8 cellular contexts compared by ENCODE assay signal in genomic region chr11:6655020-6655789, GRCh38. TPM values are rescaled to one million over a fixed set of nuclear protein-coding genes. Genes with fewer than 3 reads are reported as not detected.
DNase-seq lines count a peak whose midpoint lies in the region; ATAC-seq, FAIRE-seq and TF ChIP-seq lines count a peak whose summit lies in the region.

No MANE protein-coding gene starts in this region.

- H3K4me3 Mint-ChIP-seq in naive thymus-derived CD4-positive, alpha-beta T cell: no peak overlapping the region

- intact Hi-C loops in naive thymus-derived CD4-positive, alpha-beta T cell (cut with micrococcal nuclease): loop anchor here in 1 of 2 donors (1.0 to 2.0 kb wide), 3 partner anchors 8 to 36 kb away; partner anchors contain the start of genes MRPL17 and TPP1

- 3% methylated on average over 80 to 82 of the region's 84 CpGs for WGBS in ectodermal cell, 2 experiments

- FAIRE-seq in urothelium cell line (lab: Jason Lieb, UNC): no peak

- POLR2A ChIA-PET in naive thymus-derived CD4-positive, alpha-beta T cell (lab: Charles Lee): interaction anchor here (0.6 to 2.4 kb wide), 8 partner anchors 8 to 51 kb away, joined by 3 to 10 read pairs (median 6); partner anchors contain the start of gene TPP1

- peak; percentile 60 for ATAC-seq in naive thymus-derived CD4-positive, alpha-beta T cell
- no peak for ATAC-seq in GM21825 (IDR thresholded peaks at IDR 0.05; ENCODE audit: unreplicated experiment)

- peaks cover 0 to 3% (median 0%) of the 10 kb centered on the region in 5 donors for H3K36me3 Mint-ChIP-seq in naive thymus-derived CD4-positive, alpha-beta T cell

- H3K9ac ChIP-seq in NT2/D1 (ENCODE audit: insufficient read length, low read depth): peak overlapping the region; percentile 71

- no peak for TF ChIP-seq CTCF in AG09309 (IDR thresholded peaks at IDR 0.05; ENCODE audit: control insufficient read depth, insufficient read depth, low read depth, low read length, missing control alignments)

- CTCF ChIA-PET in naive thymus-derived CD4-positive, alpha-beta T cell (lab: Charles Lee): interaction anchor here (0.7 kb wide), 1 partner anchor 174 kb away, joined by 3 read pairs; the partner anchor contains the start of gene ARFIP2

- H3K27me3 ChIP-seq in NT2/D1 (ENCODE audit: insufficient read depth, insufficient read length) (peaks cover 40% of the 10 kb centered on the region), ectodermal cell (ENCODE audit: control insufficient read depth, insufficient read depth, low read length, poor library complexity, severe bottlenecking) (peaks cover 37% of the 10 kb centered on the region)
- H3K27me3 ChIP-seq in naive thymus-derived CD4-positive, alpha-beta T cell (ENCODE audit: control insufficient read depth in 2 of 2, insufficient read depth in 2 of 2, low read length in 2 of 2): no peaks in the 10 kb centered on the region

- H3K9me3 ChIP-seq in NT2/D1 (ENCODE audit: insufficient read depth, low read length) (no peaks in the 10 kb centered on the region), ectodermal cell (ENCODE audit: control insufficient read depth, low read length) (no peaks in the 10 kb centered on the region)
- no peaks in the 10 kb centered on the region for H3K9me3 ChIP-seq in naive thymus-derived CD4-positive, alpha-beta T cell (ENCODE audit: control insufficient read depth in 2 of 3, low read length in 3 of 3)

- no peaks in the 10 kb centered on the region for H3K9me3 Mint-ChIP-seq in naive thymus-derived CD4-positive, alpha-beta T cell

- H3K4me3 ChIP-seq in AG09309 (ENCODE audit: control insufficient read depth, low read depth, low read length): peak overlapping the region; percentile 40
- peak overlapping the region; percentile 55 for H3K4me3 ChIP-seq in NT2/D1 (ENCODE audit: insufficient read length, low read depth)
- H3K4me3 ChIP-seq in ectodermal cell (ENCODE audit: insufficient read depth, low read depth, low read length): peak overlapping the region; percentile 28
- H3K4me3 ChIP-seq in naive thymus-derived CD4-positive, alpha-beta T cell (ENCODE audit: low read length): peak overlapping the region; percentile 52

- H3K27ac Mint-ChIP-seq in naive thymus-derived CD4-positive, alpha-beta T cell: no peak overlapping the region

- peaks cover 0 to 16% (median 0%) of the 10 kb centered on the region in 5 donors for H3K27me3 Mint-ChIP-seq in naive thymus-derived CD4-positive, alpha-beta T cell

- no peak overlapping the region for H3K27ac ChIP-seq in ectodermal cell (ENCODE audit: insufficient read depth, low read depth, low read length, poor library complexity, severe bottlenecking)
- H3K27ac ChIP-seq in naive thymus-derived CD4-positive, alpha-beta T cell (ENCODE audit: low read depth, low read length): peak overlapping the region; percentile 66

- peaks cover 5% of the 10 kb centered on the region for H3K4me1 ChIP-seq in NT2/D1 (ENCODE audit: insufficient read depth, insufficient read length)
- H3K4me1 ChIP-seq in ectodermal cell (ENCODE audit: control insufficient read depth, insufficient read depth, low read length): peaks cover 13% of the 10 kb centered on the region
- peaks cover 0 to 26% of the 10 kb centered on the region in 2 donors for H3K4me1 ChIP-seq in naive thymus-derived CD4-positive, alpha-beta T cell (ENCODE audit: control insufficient read depth in 2 of 2, insufficient read depth in 2 of 2, low read length in 2 of 2)

- H3K36me3 ChIP-seq in NT2/D1 (ENCODE audit: insufficient read depth, insufficient read length, low read length) (no peaks in the 10 kb centered on the region), ectodermal cell (ENCODE audit: control insufficient read depth, insufficient read depth, low read length) (no peaks in the 10 kb centered on the region)
- H3K36me3 ChIP-seq in naive thymus-derived CD4-positive, alpha-beta T cell (ENCODE audit: control insufficient read depth in 2 of 3, insufficient read depth in 3 of 3, low read length in 3 of 3): no peaks in the 10 kb centered on the region

- H3K4me1 Mint-ChIP-seq in naive thymus-derived CD4-positive, alpha-beta T cell: peaks cover 5 to 11% (median 7%) of the 10 kb centered on the region in 7 donors

- DNase-seq in AG09309 (ENCODE audit: low read depth) (no peak), NT2/D1 (ENCODE audit: low read depth, low spot score) (no peak), urothelium cell line (ENCODE audit: low spot score) (peak; percentile 40), NCI-H2081 treated with DMSO at 0.1 percent for 48 hours (lab: John Stamatoyannopoulos, UW) (no peak)
- peak in 7 of 9 donors; percentile 15 to 50 (median 34) for DNase-seq in naive thymus-derived CD4-positive, alpha-beta T cell
- no peak for DNase-seq in activated CD4-positive, CD25-positive, alpha-beta regulatory T cell (lab: John Stamatoyannopoulos, UW)

RNA-seq across cellular contexts. Expression of gene DCHS1, which starts 0.4 kb away (rescaled TPM):
- polyA plus RNA-seq in ectodermal cell (2013, experiment 1 of 4): 14.4 TPM
- polyA plus RNA-seq in ectodermal cell (2013, experiment 2 of 4): 19.5 TPM
- 16.7 TPM for polyA plus RNA-seq in ectodermal cell (2013, experiment 3 of 4)
- 19.3 TPM for polyA plus RNA-seq in ectodermal cell (2013, experiment 4 of 4)
- 10 to 100 TPM in 3 of 5 experiments, 1 to 10 TPM in 1, under 1 TPM in 1; 0.48 to 12.5 (median 10.9) TPM for total RNA-seq in naive thymus-derived CD4-positive, alpha-beta T cell
- 1 to 10 TPM; 2.7 to 4.8 TPM for polyA plus RNA-seq in naive thymus-derived CD4-positive, alpha-beta T cell

RNA-seq across cellular contexts. Expression of gene MRPL17, which starts 27.9 kb away (rescaled TPM):
- 35.7 TPM for polyA plus RNA-seq in ectodermal cell (2013, experiment 1 of 4)
- polyA plus RNA-seq in ectodermal cell (2013, experiment 2 of 4): 31.5 TPM
- polyA plus RNA-seq in ectodermal cell (2013, experiment 3 of 4): 34.4 TPM
- 32.5 TPM for polyA plus RNA-seq in ectodermal cell (2013, experiment 4 of 4)
- total RNA-seq in naive thymus-derived CD4-positive, alpha-beta T cell: 10 to 100 TPM in 4 of 5 experiments, 1 to 10 TPM in 1; 10.0 to 70.3 (median 26.4) TPM
- polyA plus RNA-seq in naive thymus-derived CD4-positive, alpha-beta T cell: 10 to 100 TPM; 21.6 to 33.4 TPM

RNA-seq across cellular contexts. Expression of gene TPP1, which starts 36.0 kb away (rescaled TPM):
- polyA plus RNA-seq in ectodermal cell (2013, experiment 1 of 4): 65.5 TPM
- polyA plus RNA-seq in ectodermal cell (2013, experiment 2 of 4): 73.3 TPM
- 54.6 TPM for polyA plus RNA-seq in ectodermal cell (2013, experiment 3 of 4)
- polyA plus RNA-seq in ectodermal cell (2013, experiment 4 of 4): 63.3 TPM
- 100 to 1,000 TPM in 3 of 5 experiments, 10 to 100 TPM in 2; 49.9 to 160 (median 134) TPM for total RNA-seq in naive thymus-derived CD4-positive, alpha-beta T cell
- 100 to 1,000 TPM in 1 of 2 donors, 10 to 100 TPM in 1; 91.6 to 116 TPM for polyA plus RNA-seq in naive thymus-derived CD4-positive, alpha-beta T cell

RNA-seq across cellular contexts. Expression of gene TAF10, which starts 43.2 kb away (rescaled TPM):
- polyA plus RNA-seq in ectodermal cell (2013, experiment 1 of 4): 195 TPM
- 211 TPM for polyA plus RNA-seq in ectodermal cell (2013, experiment 2 of 4)
- polyA plus RNA-seq in ectodermal cell (2013, experiment 3 of 4): 209 TPM
- 246 TPM for polyA plus RNA-seq in ectodermal cell (2013, experiment 4 of 4)
- total RNA-seq in naive thymus-derived CD4-positive, alpha-beta T cell: 100 to 1,000 TPM; 116 to 135 (median 128) TPM
- polyA plus RNA-seq in naive thymus-derived CD4-positive, alpha-beta T cell: 100 to 1,000 TPM; 210 to 247 TPM

RNA-seq across cellular contexts. Expression of gene ILK, which starts 51.6 kb away (rescaled TPM):
- 132 TPM for polyA plus RNA-seq in ectodermal cell (2013, experiment 1 of 4)
- 133 TPM for polyA plus RNA-seq in ectodermal cell (2013, experiment 2 of 4)
- polyA plus RNA-seq in ectodermal cell (2013, experiment 3 of 4): 98.0 TPM
- 109 TPM for polyA plus RNA-seq in ectodermal cell (2013, experiment 4 of 4)
- 100 to 1,000 TPM in 1 of 5 experiments, 10 to 100 TPM in 4; 34.4 to 165 (median 89.6) TPM for total RNA-seq in naive thymus-derived CD4-positive, alpha-beta T cell
- 10 to 100 TPM; 67.8 to 79.7 TPM for polyA plus RNA-seq in naive thymus-derived CD4-positive, alpha-beta T cell

Comparison
In these comparisons a context has a peak if more than half of its experiments do, and no peak if none do; other contexts are left out.
1. DNase-seq: peak in naive thymus-derived CD4-positive, alpha-beta T cell (7 of 9) and urothelium cell line (single experiment); none in AG09309 (single experiment), NT2/D1 (single experiment), NCI-H2081 treated with DMSO at 0.1 percent for 48 hours (single experiment) and activated CD4-positive, CD25-positive, alpha-beta regulatory T cell (0 of 4).
2. Peak in every context shown above with its lines, with median percentiles within 50 percentile points of each other: H3K4me3 ChIP-seq.